In the genomic region with DNA sequence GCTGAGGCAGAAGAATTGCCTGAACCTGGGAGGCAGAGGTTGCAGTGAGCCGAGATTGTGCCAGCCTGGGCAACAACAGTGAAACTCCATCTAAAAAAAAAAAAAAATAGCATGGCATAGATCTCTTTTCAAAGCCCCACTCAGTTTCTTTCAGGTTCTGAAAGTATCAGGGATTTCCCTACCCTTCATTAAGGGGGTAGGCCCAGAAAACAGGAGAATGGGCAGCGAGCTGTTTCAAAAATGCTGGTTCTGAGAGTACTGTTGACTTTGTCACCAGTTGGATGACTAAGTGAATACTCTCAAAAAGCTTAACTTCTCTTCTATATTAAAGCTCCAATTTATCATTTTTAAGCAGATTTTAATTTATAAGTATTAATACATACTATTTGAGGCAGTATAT, we compare ENCODE assay signal across 23 cellular contexts.
DNase-seq lines count a peak whose midpoint lies in the region; ATAC-seq, FAIRE-seq and TF ChIP-seq lines count a peak whose summit lies in the region.
"Had no signal": no experiment of that assay in that cellular context is flagged by ENCODE, and none has a peak within 500 bp of the region (broad histone marks: within the 10 kb centered on the region; RNA-seq: fewer than 3 reads in every experiment).

No MANE protein-coding gene starts in this region.

- RAD21 ChIA-PET in GM12878 (lab: Charles Lee; ENCODE audit: unreplicated experiment) = interaction anchor here (0.7 kb wide), 1 partner anchor 1905 kb away, joined by 4 read pairs; no protein-coding TSS in a partner anchor

- peaks cover 0 to 1% of the 10 kb centered on the region in 2 experiments; a peak in 3 of 4 replicates for H3K36me3 ChIP-seq in GM12878 (ENCODE audit: control insufficient read depth in 2 of 2, insufficient read depth in 2 of 2, low read length in 1 of 2)
- H3K36me3 ChIP-seq in aorta (ENCODE audit: control insufficient read depth in 1 of 2, insufficient read depth in 2 of 2, low read length in 1 of 2) = no peaks in the 10 kb centered on the region

- SMC1A ChIA-PET in GM12878 (lab: Charles Lee; ENCODE audit: uncharacterized antibody, unreplicated experiment) = interaction anchor here (1.9 kb wide), 1 partner anchor 15 kb away, joined by 11 read pairs; no protein-coding TSS in a partner anchor

- TF ChIP-seq RAD21 in GM12878 (IDR thresholded peaks at IDR 0.05; ENCODE audit: insufficient read depth, low read depth, low read length) = no peak

- TF ChIP-seq POLR2A in GM12878 (IDR thresholded peaks at IDR 0.05; ENCODE audit: low read depth, low read length) = no peak

- POLR2A ChIA-PET in GM12878 (lab: Charles Lee) = interaction anchor here (0.6 to 1.5 kb wide), 3 partner anchors 9 to 131 kb away, joined by 3 to 5 read pairs (median 4); partner anchors contain the start of gene TIMMDC1

- H3K9me3 Mint-ChIP-seq in stimulated activated naive B cell treated with anti-CD40 and anti-IgM and Interleukin-4, amounts not matched to agents 10 μg/mL and 1 μg/mL and 100 μg/mL, for 72 hours = peaks cover 0 to 3% of the 10 kb centered on the region in 2 donors
- H3K9me3 Mint-ChIP-seq: CD4-positive, alpha-beta T cell; CD8-positive, alpha-beta T cell had no signal

- FAIRE-seq in GM12878 (lab: Jason Lieb, UNC) = no peak
- FAIRE-seq: A549, D721Med, G401.6, GM12892, GM18507, GM19239 had no signal

- H3K9ac ChIP-seq in GM12878 (ENCODE audit: control insufficient read depth, insufficient read depth, low read length) = no peak overlapping the region
- H3K9ac ChIP-seq: BLaER1 treated with 17β-estradiol and CSF1 and Interleukin-3, amounts not matched to agents 10 nM and 100 nM had no signal

- H3K4me3 Mint-ChIP-seq in stimulated activated naive B cell treated with anti-CD40 and anti-IgM and Interleukin-4, amounts not matched to agents 10 μg/mL and 1 μg/mL and 100 μg/mL, for 72 hours = no peak overlapping the region
- H3K4me3 Mint-ChIP-seq: B cell; CD4-positive, alpha-beta T cell; CD8-positive, alpha-beta T cell had no signal

- CTCF ChIA-PET in GM12878 (lab: Yijun Ruan, JAX) = interaction anchor here (1.7 kb wide), 1 partner anchor 314 kb away, joined by 5 read pairs; no protein-coding TSS in a partner anchor

- H3K4me3 ChIP-seq in GM12878 (no peak overlapping the region), aorta (ENCODE audit: low read length in 2 of 2) (no peak overlapping the region)
- H3K4me3 ChIP-seq: A549; BLaER1 treated with 17β-estradiol and CSF1 and Interleukin-3, amounts not matched to agents 10 nM and 100 nM had no signal

- H3K79me2 ChIP-seq in GM12878 (ENCODE audit: control insufficient read depth, insufficient read depth, low read length) = no peaks in the 10 kb centered on the region

- H3K4me1 Mint-ChIP-seq in stimulated activated naive B cell treated with anti-CD40 and anti-IgM and Interleukin-4, amounts not matched to agents 10 μg/mL and 1 μg/mL and 100 μg/mL, for 72 hours = peaks cover 0 to 5% of the 10 kb centered on the region in 2 donors
- H3K4me1 Mint-ChIP-seq: B cell had no signal

- H4K20me1 ChIP-seq in GM12878 (ENCODE audit: control insufficient read depth, insufficient read depth) = no peaks in the 10 kb centered on the region

- peak; percentile 87 for ATAC-seq in GM18868 (IDR thresholded peaks at IDR 0.05; ENCODE audit: unreplicated experiment)
- ATAC-seq in GM12878 = peak; percentile 69
- ATAC-seq in stimulated activated naive B cell treated with anti-CD40 and anti-IgM and Interleukin-4, amounts not matched to agents 10 μg/mL and 1 μg/mL and 100 μg/mL, for 72 hours (replicated peaks) = peak; percentile 57 to 61
- no peak for ATAC-seq in aorta (ENCODE audit: low FRiP score)
- ATAC-seq: A549; CD8-positive, alpha-beta T cell had no signal

- H3K36me3 Mint-ChIP-seq in stimulated activated naive B cell treated with anti-CD40 and anti-IgM and Interleukin-4, amounts not matched to agents 10 μg/mL and 1 μg/mL and 100 μg/mL, for 72 hours = peaks cover 6 to 25% of the 10 kb centered on the region in 2 donors

- BruUV-seq in GM12878 (replicated peaks; lab: Mats Ljungman, UMichigan) = no TSS peak

- H3K27me3 Mint-ChIP-seq in stimulated activated naive B cell treated with anti-CD40 and anti-IgM and Interleukin-4, amounts not matched to agents 10 μg/mL and 1 μg/mL and 100 μg/mL, for 72 hours = no peaks in the 10 kb centered on the region
- H3K27me3 Mint-ChIP-seq: B cell; CD4-positive, alpha-beta T cell had no signal

- H3K9me3 ChIP-seq in GM12878 (replicated peaks; ENCODE audit: control insufficient read depth, insufficient read depth, low read length) (no peaks in the 10 kb centered on the region), aorta (ENCODE audit: control insufficient read depth, low read length) (no peaks in the 10 kb centered on the region)
- H3K9me3 ChIP-seq: A549, Caco-2 had no signal

- H3K27me3 ChIP-seq in GM12878 (replicated peaks in 1 of 2; ENCODE audit: control insufficient read depth in 2 of 2, insufficient read depth in 2 of 2, low read length in 1 of 2) (no peaks in the 10 kb centered on the region), aorta (ENCODE audit: control insufficient read depth in 1 of 2, insufficient read depth in 2 of 2, low read length in 1 of 2) (no peaks in the 10 kb centered on the region)
- H3K27me3 ChIP-seq: BLaER1 treated with 17β-estradiol and CSF1 and Interleukin-3, amounts not matched to agents 10 nM and 100 nM had no signal

- in situ Hi-C loops in GM12878 (cut with MboI) = no loop called here

- DNase-seq in GM12878 (ENCODE audit: low read depth, low spot score) (no peak), NCI-H2029 (lab: John Stamatoyannopoulos, UW) (no peak), aorta (no peak), SHP77 treated with DMSO at 0.1 percent for 48 hours (lab: John Stamatoyannopoulos, UW) (no peak)
- DNase-seq in stimulated activated naive B cell treated with anti-CD40 and anti-IgM and Interleukin-4, amounts not matched to agents 10 μg/mL and 1 μg/mL and 100 μg/mL, for 72 hours = no peak
- DNase-seq: AML-193; Caco-2; Calu3; CD4-positive, alpha-beta T cell; CD8-positive, alpha-beta T cell; DMS79 treated with DMSO at 0.1 percent for 48 hours; GF-D8 had no signal

- H3K4me2 ChIP-seq in GM12878 (ENCODE audit: control insufficient read depth, insufficient read depth) = no peak overlapping the region
- H3K4me2 ChIP-seq: A549; BLaER1 treated with 17β-estradiol and CSF1 and Interleukin-3, amounts not matched to agents 10 nM and 100 nM had no signal

- no peak for TF ChIP-seq EP300 in GM12878 (IDR thresholded peaks at IDR 0.05; ENCODE audit: borderline replicate concordance in 1 of 2, control insufficient read depth in 1 of 2, low read depth in 2 of 2, low read length in 2 of 2)

- no peak overlapping the region for H3K27ac ChIP-seq in GM12878 (ENCODE audit: control insufficient read depth, insufficient read depth)
- no peak overlapping the region for H3K27ac ChIP-seq in aorta (ENCODE audit: low read depth in 1 of 2, low read length in 2 of 2)
- H3K27ac ChIP-seq: 22Rv1; A549; BLaER1 treated with 17β-estradiol and CSF1 and Interleukin-3, amounts not matched to agents 10 nM and 100 nM; C4-2B had no signal

- no peaks in the 10 kb centered on the region for H3K4me1 ChIP-seq in GM12878 (ENCODE audit: control insufficient read depth, insufficient read depth, low read length)
- H3K4me1 ChIP-seq in aorta (ENCODE audit: control insufficient read depth in 1 of 2, insufficient read depth in 2 of 2, low read length in 2 of 2) = no peaks in the 10 kb centered on the region
- H3K4me1 ChIP-seq: A549; BLaER1 treated with 17β-estradiol and CSF1 and Interleukin-3, amounts not matched to agents 10 nM and 100 nM; Caco-2 had no signal

- intact Hi-C loops in GM12878 (cut with micrococcal nuclease; ENCODE audit: unreplicated experiment) (no loop called here), aorta (cut with DNase I) (no loop called here)

- no peak overlapping the region for H3K27ac Mint-ChIP-seq in stimulated activated naive B cell treated with anti-CD40 and anti-IgM and Interleukin-4, amounts not matched to agents 10 μg/mL and 1 μg/mL and 100 μg/mL, for 72 hours
- H3K27ac Mint-ChIP-seq: B cell; CD4-positive, alpha-beta T cell; CD8-positive, alpha-beta T cell had no signal

- no peak overlapping the region for H2AFZ ChIP-seq in GM12878 (ENCODE audit: control insufficient read depth, low read depth, low read length)

- TF ChIP-seq CTCF in GM12878 (IDR thresholded peaks at IDR 0.05 in 2 of 3, conservative IDR thresholded peaks at IDR 0.05 in 1 of 3; ENCODE audit: control insufficient read depth in 2 of 3, extremely low read depth in 1 of 3, insufficient read depth in 1 of 3, low read depth in 3 of 3, low read length in 3 of 3) = no peak

- WGBS in GM12878 (ENCODE audit: insufficient coverage, insufficient replicate concordance, low lambda C conversion rate, missing lambda C conversion rate) = 22% methylated on average over 2 of the region's 2 CpGs
- WGBS in aorta, 2 donors = 91 to 92% methylated on average over 2 of the region's 2 CpGs

TF ChIP-seq in GM12878, 131 proteins besides CTCF, POLR2A, EP300 and RAD21 (continues in another document):
- TF ChIP-seq ZBTB33 (IDR thresholded peaks at IDR 0.05) (no peak), RELB (IDR thresholded peaks at IDR 0.05; ENCODE audit: low read depth) (no peak)
